In the genomic region with DNA sequence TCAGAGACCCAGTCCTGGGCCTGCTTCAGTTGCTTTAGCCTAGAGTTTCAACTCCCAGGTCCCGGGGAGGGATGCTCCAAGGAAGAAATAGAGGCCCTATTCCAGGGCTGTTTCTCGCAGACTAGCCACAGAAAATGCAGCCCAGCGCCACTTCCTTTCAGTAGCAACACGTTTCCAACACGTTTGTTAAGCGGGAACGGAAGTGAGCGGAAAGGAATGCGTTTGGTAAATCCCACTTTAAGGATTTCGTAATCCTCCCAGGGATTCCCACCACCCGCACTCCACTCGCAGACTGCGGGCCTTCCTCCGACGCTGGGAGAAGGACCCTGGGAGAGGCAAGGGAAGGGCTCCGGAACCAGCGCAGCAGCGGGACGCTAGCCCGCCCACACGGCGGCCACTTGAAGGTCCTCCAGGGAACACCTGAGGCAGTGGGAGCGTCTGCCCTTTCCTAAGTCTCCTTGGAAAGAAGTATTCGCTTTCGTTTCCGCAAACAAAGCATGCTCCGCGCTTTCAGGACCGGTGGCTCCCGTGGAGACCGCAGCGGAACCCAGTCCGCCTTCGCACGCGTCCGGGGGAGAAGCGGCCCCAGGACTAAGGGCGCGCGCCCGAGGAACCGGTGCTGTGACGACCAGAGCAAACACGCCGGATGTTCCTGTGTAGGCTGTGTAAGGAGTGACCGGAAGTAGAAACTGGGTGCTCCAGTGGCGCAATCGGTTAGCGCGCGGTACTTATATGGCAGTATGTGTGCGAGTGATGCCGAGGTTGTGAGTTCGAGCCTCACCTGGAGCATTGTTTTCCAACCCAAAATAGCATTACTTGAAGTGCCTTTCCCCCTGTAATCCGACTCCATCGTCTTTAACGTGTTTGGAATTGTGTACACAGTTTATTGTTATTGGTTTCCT, we compare ENCODE assay signal across 9 cellular contexts.
DNase-seq lines count a peak whose midpoint lies in the region; ATAC-seq and TF ChIP-seq lines count a peak whose summit lies in the region.
"Had no signal": no experiment of that assay in that cellular context is flagged by ENCODE, and none has a peak within 500 bp of the region (broad histone marks: within the 10 kb centered on the region; RNA-seq: fewer than 3 reads in every experiment).

No MANE protein-coding gene starts in this region.

- intact Hi-C loops in heart left ventricle (cut with DNase I), result no loop called here

- H3K9me3 Mint-ChIP-seq in osteocyte (ENCODE audit: unreplicated experiment), result peaks cover 33% of the 10 kb centered on the region

- H3K36me3 Mint-ChIP-seq in osteocyte (ENCODE audit: unreplicated experiment), result peaks cover 2% of the 10 kb centered on the region

- H3K9me3 ChIP-seq in HUES48 (ENCODE audit: control insufficient read depth, insufficient read depth, low read length) (peaks cover 3% of the 10 kb centered on the region; the same call in 1 of the 2 replicates), SJCRH30 (replicated peaks) (no peaks in the 10 kb centered on the region; the same call in 1 of the 2 replicates), adipocyte (ENCODE audit: control insufficient read depth, low read length) (peaks cover 6% of the 10 kb centered on the region), heart left ventricle (peaks cover 0 to 37% (median 13%) of the 10 kb centered on the region in 12 donors), upper lobe of left lung (peaks cover 0 to 16% (median 3%) of the 10 kb centered on the region in 4 donors)

- ATAC-seq in heart left ventricle (peak; percentile 99 to 100 (median 100)), upper lobe of left lung (ENCODE audit: low FRiP score in 2 of 2) (peak; percentile 96 to 97)

- peak overlapping the region; percentile 94 for H3K27ac Mint-ChIP-seq in osteocyte (ENCODE audit: unreplicated experiment)

- H3K4me1 ChIP-seq in HUES48 (ENCODE audit: control insufficient read depth, insufficient read depth, low read length), result peaks cover 11% of the 10 kb centered on the region
- no peaks in the 10 kb centered on the region for H3K4me1 ChIP-seq in SJCRH30
- H3K4me1 ChIP-seq in adipocyte (ENCODE audit: control insufficient read depth, insufficient read depth, low read length), result peaks cover 7% of the 10 kb centered on the region
- H3K4me1 ChIP-seq in heart left ventricle, result peaks cover 0 to 8% (median 1%) of the 10 kb centered on the region in 12 donors
- H3K4me1 ChIP-seq in upper lobe of left lung, result peaks cover 0 to 23% (median 2%) of the 10 kb centered on the region in 4 donors
- H3K4me1 ChIP-seq: BLaER1 treated with 17β-estradiol and CSF1 and Interleukin-3, amounts not matched to agents 10 nM and 100 nM had no signal

- peak overlapping the region; percentile 98 for H3K27ac ChIP-seq in HUES48 (ENCODE audit: low read depth, low read length)
- H3K27ac ChIP-seq in SJCRH30, result peak overlapping the region; percentile 93
- peak overlapping the region; percentile 69 to 93 (median 90) for H3K27ac ChIP-seq in heart left ventricle
- H3K27ac ChIP-seq in upper lobe of left lung, result peak overlapping the region; percentile 83 to 95 (median 91)
- H3K27ac ChIP-seq: BLaER1 treated with 17β-estradiol and CSF1 and Interleukin-3, amounts not matched to agents 10 nM and 100 nM had no signal

- H3K36me3 ChIP-seq in HUES48 (ENCODE audit: control insufficient read depth, insufficient read depth, low read length) (no peaks in the 10 kb centered on the region), SJCRH30 (no peaks in the 10 kb centered on the region), adipocyte (ENCODE audit: control insufficient read depth, insufficient read depth, low read length, severe bottlenecking) (no peaks in the 10 kb centered on the region), heart left ventricle (no peaks in the 10 kb centered on the region), upper lobe of left lung (no peaks in the 10 kb centered on the region)
- H3K36me3 ChIP-seq: BLaER1 treated with 17β-estradiol and CSF1 and Interleukin-3, amounts not matched to agents 10 nM and 100 nM had no signal

- H3K4me1 Mint-ChIP-seq in osteocyte (ENCODE audit: unreplicated experiment), result peaks cover 8% of the 10 kb centered on the region

- peak overlapping the region; percentile 96 for H3K9ac ChIP-seq in HUES48 (ENCODE audit: low read depth, low read length)
- peak overlapping the region; percentile 86 for H3K9ac ChIP-seq in adipocyte (ENCODE audit: low read length)
- H3K9ac ChIP-seq: BLaER1 treated with 17β-estradiol and CSF1 and Interleukin-3, amounts not matched to agents 10 nM and 100 nM had no signal

- TF ChIP-seq CTCF in heart left ventricle (IDR thresholded peaks at IDR 0.05) (peak in 1 of 12 donors; percentile 7), osteocyte (IDR thresholded peaks at IDR 0.05) (no peak), upper lobe of left lung (IDR thresholded peaks at IDR 0.05) (peak in 1 of 6 experiments; percentile 8)

- H3K27me3 Mint-ChIP-seq in osteocyte (ENCODE audit: unreplicated experiment), result peaks cover 15% of the 10 kb centered on the region

- H3K4me3 ChIP-seq in HUES48 (ENCODE audit: low read depth, low read length), result peak overlapping the region; percentile 80
- H3K4me3 ChIP-seq in SJCRH30, result peak overlapping the region; percentile 78
- H3K4me3 ChIP-seq in adipocyte (ENCODE audit: low read length), result peak overlapping the region; percentile 90
- peak overlapping the region; percentile 55 to 80 (median 64) for H3K4me3 ChIP-seq in heart left ventricle
- H3K4me3 ChIP-seq in upper lobe of left lung, result peak overlapping the region; percentile 49 to 59 (median 52)
- H3K4me3 ChIP-seq: BLaER1 treated with 17β-estradiol and CSF1 and Interleukin-3, amounts not matched to agents 10 nM and 100 nM had no signal

- TF ChIP-seq POLR2A in heart left ventricle (IDR thresholded peaks at IDR 0.05) (peak in 1 of 2 donors; percentile 28), upper lobe of left lung (IDR thresholded peaks at IDR 0.05) (peak in 3 of 4 donors; percentile 40 to 81 (median 65))

- DNase-seq in SIG-M5 treated with dmso at 0.1 percent for 504 hours (lab: John Stamatoyannopoulos, UW; ENCODE audit: unreplicated experiment), result peak; percentile 24
- DNase-seq in SIG-M5 (lab: John Stamatoyannopoulos, UW), result no peak
- peak; percentile 81 to 90 for DNase-seq in SJCRH30
- DNase-seq in adipocyte (ENCODE audit: low read depth), result peak; percentile 95
- peak; percentile 79 to 90 (median 89) for DNase-seq in heart left ventricle
- peak; percentile 91 for DNase-seq in osteocyte (ENCODE audit: extremely low spot score, unreplicated experiment)
- peak; percentile 89 to 90 for DNase-seq in upper lobe of left lung

- H3K27me3 ChIP-seq in HUES48 (ENCODE audit: control insufficient read depth, insufficient read depth, low read length), result no peaks in the 10 kb centered on the region
- H3K27me3 ChIP-seq in SJCRH30, result no peaks in the 10 kb centered on the region
- H3K27me3 ChIP-seq in adipocyte (replicated peaks; ENCODE audit: control insufficient read depth, insufficient read depth, low read length), result no peaks in the 10 kb centered on the region
- no peaks in the 10 kb centered on the region for H3K27me3 ChIP-seq in heart left ventricle
- H3K27me3 ChIP-seq in upper lobe of left lung, result no peaks in the 10 kb centered on the region
- H3K27me3 ChIP-seq: BLaER1 treated with 17β-estradiol and CSF1 and Interleukin-3, amounts not matched to agents 10 nM and 100 nM had no signal

- TF ChIP-seq EP300 in upper lobe of left lung (IDR thresholded peaks at IDR 0.05), result peak in 1 of 4 donors; percentile 53

- peak overlapping the region; percentile 87 for H3K4me3 Mint-ChIP-seq in osteocyte (ENCODE audit: unreplicated experiment)

- 1 to 3% (median 1%) methylated on average over 49 to 58 of the region's 58 CpGs for WGBS in heart left ventricle, 4 donors
- 4 to 5% methylated on average over 37 to 45 of the region's 58 CpGs for WGBS in upper lobe of left lung, 2 donors
